Comparison of ENCODE assay signal across 11 cellular contexts in the genomic region with DNA sequence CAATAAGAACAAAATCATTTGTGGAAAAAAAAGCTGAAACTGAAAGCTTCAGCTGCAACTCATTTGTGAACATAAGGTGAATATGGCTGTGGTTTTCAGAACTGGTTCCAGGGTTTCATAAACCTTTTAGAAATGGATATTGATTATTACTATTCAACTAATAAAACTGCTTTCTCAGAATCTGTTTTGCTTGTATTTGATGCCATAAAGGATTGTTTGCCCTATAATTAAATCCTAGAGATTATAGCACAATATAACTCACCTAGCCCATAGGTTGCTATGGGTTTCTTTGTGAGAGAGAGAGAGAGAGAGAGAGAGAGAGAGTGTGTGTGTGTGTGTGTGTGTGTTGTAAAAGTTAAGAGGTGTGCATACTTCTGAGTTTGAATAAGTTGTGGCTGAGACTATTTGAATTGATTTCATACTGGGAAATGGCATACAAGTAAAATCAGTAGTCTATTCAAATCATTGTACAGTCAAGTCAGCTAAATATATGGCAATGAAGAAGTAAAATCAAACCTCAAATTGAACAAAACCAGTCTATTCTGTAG.
A peak's percentile ranks its signal among the peaks of the same experiment; 100 is the strongest.
DNase-seq lines count a peak whose midpoint lies in the region; ATAC-seq and TF ChIP-seq lines count a peak whose summit lies in the region.
"Had no signal": no experiment of that assay in that cellular context is flagged by ENCODE, and none has a peak within 500 bp of the region (broad histone marks: within the 10 kb centered on the region; RNA-seq: fewer than 3 reads in every experiment).

No MANE protein-coding gene starts in this region.

- peaks cover 16 to 41% of the 10 kb centered on the region in 2 donors for H3K4me1 Mint-ChIP-seq in natural killer cell treated with Interleukin-12 subunit alpha and Interleukin-12 subunit beta and Interleukin-15 and Interleukin-18, amount 100 ng/mL, for 72 hours (ENCODE audit: low read depth in 2 of 2)
- peaks cover 28 to 32% of the 10 kb centered on the region in 2 donors for H3K4me1 Mint-ChIP-seq in natural killer cell
- H3K4me1 Mint-ChIP-seq in stimulated activated naive CD8-positive, alpha-beta T cell treated with anti-CD3 and anti-CD28 coated beads, Interleukin-15, Interleukin-2, amounts not matched to agents 100 ng/mL and 50 ng/mL, for 24 hours (ENCODE audit: low read depth), result peaks cover 44% of the 10 kb centered on the region

- no peaks in the 10 kb centered on the region for H3K4me1 ChIP-seq in body of pancreas

- H3K27ac Mint-ChIP-seq in natural killer cell treated with Interleukin-12 subunit alpha and Interleukin-12 subunit beta and Interleukin-15 and Interleukin-18, amount 100 ng/mL, for 72 hours, result peak overlapping the region; percentile 70 to 73
- peak overlapping the region in 1 of 2 donors; percentile 46 for H3K27ac Mint-ChIP-seq in natural killer cell
- H3K27ac Mint-ChIP-seq in stimulated activated naive CD8-positive, alpha-beta T cell treated with anti-CD3 and anti-CD28 coated beads, Interleukin-15, Interleukin-2, amounts not matched to agents 100 ng/mL and 50 ng/mL, for 24 hours, result peak overlapping the region; percentile 76
- H3K27ac Mint-ChIP-seq: nephron had no signal

- no peak overlapping the region for H3K27ac ChIP-seq in body of pancreas

- TF ChIP-seq CTCF in natural killer cell (IDR thresholded peaks at IDR 0.05) (no peak), body of pancreas (IDR thresholded peaks at IDR 0.05) (no peak)

- intact Hi-C loops in natural killer cell (cut with micrococcal nuclease), result no loop called here
- intact Hi-C loops in body of pancreas (cut with DNase I), result no loop called here

- H3K27me3 Mint-ChIP-seq in natural killer cell treated with Interleukin-12 subunit alpha and Interleukin-12 subunit beta and Interleukin-15 and Interleukin-18, amount 100 ng/mL, for 72 hours, result no peaks in the 10 kb centered on the region
- H3K27me3 Mint-ChIP-seq in natural killer cell (ENCODE audit: low read depth in 2 of 2), result no peaks in the 10 kb centered on the region
- no peaks in the 10 kb centered on the region for H3K27me3 Mint-ChIP-seq in stimulated activated naive CD8-positive, alpha-beta T cell treated with anti-CD3 and anti-CD28 coated beads, Interleukin-15, Interleukin-2, amounts not matched to agents 100 ng/mL and 50 ng/mL, for 24 hours

- TF ChIP-seq POLR2A in body of pancreas (IDR thresholded peaks at IDR 0.05), result no peak

- H3K36me3 Mint-ChIP-seq in natural killer cell treated with Interleukin-12 subunit alpha and Interleukin-12 subunit beta and Interleukin-15 and Interleukin-18, amount 100 ng/mL, for 72 hours, result peaks cover 5% of the 10 kb centered on the region
- H3K36me3 Mint-ChIP-seq in natural killer cell, result no peaks in the 10 kb centered on the region
- H3K36me3 Mint-ChIP-seq in stimulated activated naive CD8-positive, alpha-beta T cell treated with anti-CD3 and anti-CD28 coated beads, Interleukin-15, Interleukin-2, amounts not matched to agents 100 ng/mL and 50 ng/mL, for 24 hours (ENCODE audit: low read depth), result peaks cover 31% of the 10 kb centered on the region

- H3K4me3 ChIP-seq in body of pancreas (no peak overlapping the region), MG63 (no peak overlapping the region)

- H3K36me3 ChIP-seq in body of pancreas (replicated peaks in 1 of 2; ENCODE audit: insufficient read depth in 1 of 2, low read depth in 2 of 2) (no peaks in the 10 kb centered on the region), MG63 (no peaks in the 10 kb centered on the region)

- DNase-seq in natural killer cell treated with Interleukin-12 subunit alpha and Interleukin-12 subunit beta and Interleukin-15 and Interleukin-18, amount 100 ng/mL, for 72 hours (ENCODE audit: low spot score), result no peak
- no peak for DNase-seq in natural killer cell
- no peak for DNase-seq in body of pancreas
- DNase-seq in MG63, result no peak
- DNase-seq in KG1 (lab: John Stamatoyannopoulos, UW), result no peak
- DNase-seq: IMR-90, NCI-H526 treated with DMSO at 0.1 percent for 48 hours had no signal

- no peaks in the 10 kb centered on the region for H3K27me3 ChIP-seq in body of pancreas
- no peaks in the 10 kb centered on the region; the same call in 1 of the 2 replicates for H3K27me3 ChIP-seq in MG63

- H3K9me3 ChIP-seq in body of pancreas (no peaks in the 10 kb centered on the region), MG63 (0 out of 2 replicates have a peak, but pooled peaks cover 2% of the 10 kb centered on the region)

- H3K4me3 Mint-ChIP-seq in natural killer cell treated with Interleukin-12 subunit alpha and Interleukin-12 subunit beta and Interleukin-15 and Interleukin-18, amount 100 ng/mL, for 72 hours, result peak overlapping the region; percentile 42
- no peak overlapping the region for H3K4me3 Mint-ChIP-seq in natural killer cell
- no peak overlapping the region for H3K4me3 Mint-ChIP-seq in stimulated activated naive CD8-positive, alpha-beta T cell treated with anti-CD3 and anti-CD28 coated beads, Interleukin-15, Interleukin-2, amounts not matched to agents 100 ng/mL and 50 ng/mL, for 24 hours
- H3K4me3 Mint-ChIP-seq: nephron had no signal

- H3K9me3 Mint-ChIP-seq in natural killer cell treated with Interleukin-12 subunit alpha and Interleukin-12 subunit beta and Interleukin-15 and Interleukin-18, amount 100 ng/mL, for 72 hours, result no peaks in the 10 kb centered on the region
- H3K9me3 Mint-ChIP-seq in natural killer cell, result no peaks in the 10 kb centered on the region
- H3K9me3 Mint-ChIP-seq in stimulated activated naive CD8-positive, alpha-beta T cell treated with anti-CD3 and anti-CD28 coated beads, Interleukin-15, Interleukin-2, amounts not matched to agents 100 ng/mL and 50 ng/mL, for 24 hours, result peaks cover 5% of the 10 kb centered on the region
- H3K9me3 Mint-ChIP-seq: nephron had no signal

- ATAC-seq in natural killer cell treated with Interleukin-12 subunit alpha and Interleukin-12 subunit beta and Interleukin-15 and Interleukin-18, amount 100 ng/mL, for 72 hours, result peak; percentile 50 to 81
- ATAC-seq in natural killer cell (no peak), GM21723 (IDR thresholded peaks at IDR 0.05; ENCODE audit: unreplicated experiment) (peak; percentile 80), HG03280 (IDR thresholded peaks at IDR 0.05; ENCODE audit: unreplicated experiment) (peak; percentile 67), body of pancreas (no peak)

Comparison
In these comparisons a context has a peak if more than half of its experiments do, and no peak if none do; other contexts are left out.
1. ATAC-seq: peak in natural killer cell treated with Interleukin-12 subunit alpha and Interleukin-12 subunit beta and Interleukin-15 and Interleukin-18, amount 100 ng/mL, for 72 hours (2 of 2), GM21723 (single experiment) and HG03280 (single experiment); none in natural killer cell (0 of 3) and body of pancreas (single experiment).